Comparison of ENCODE assay signal across 18 cellular contexts in the genomic region with DNA sequence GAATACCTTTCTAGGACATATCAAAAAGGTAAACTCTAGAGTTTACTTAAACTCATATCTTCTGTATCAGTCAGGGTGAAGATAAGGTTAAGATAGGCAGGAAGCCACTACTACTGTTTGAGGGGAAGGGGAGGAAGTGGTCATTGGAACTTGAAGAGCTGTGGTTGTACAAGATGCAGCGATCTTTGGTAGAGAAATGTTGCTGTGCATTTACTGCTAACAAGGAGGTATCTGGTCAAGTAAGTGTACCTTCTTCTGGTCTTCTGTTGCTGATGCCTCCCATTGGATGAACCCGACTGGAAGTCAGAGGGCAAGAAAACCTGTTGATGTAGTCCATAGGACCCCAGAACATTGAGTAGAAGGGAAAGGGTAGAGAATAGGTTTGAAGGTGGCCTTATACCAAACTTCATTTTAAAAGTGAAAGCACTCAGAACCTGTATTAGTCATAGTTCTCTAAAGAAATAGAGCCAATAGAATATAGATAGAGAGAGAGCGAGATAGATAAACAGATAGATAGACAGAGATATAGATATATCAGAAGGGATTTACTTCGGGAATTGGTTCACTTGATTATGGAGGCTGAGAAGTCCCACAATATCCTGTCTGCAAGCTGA. TPM values are rescaled to one million over a fixed set of nuclear protein-coding genes. Genes with fewer than 3 reads are reported as not detected.
A peak's percentile ranks its signal among the peaks of the same experiment; 100 is the strongest.
DNase-seq lines count a peak whose midpoint lies in the region; ATAC-seq and TF ChIP-seq lines count a peak whose summit lies in the region.
"Had no signal": no experiment of that assay in that cellular context is flagged by ENCODE, and none has a peak within 500 bp of the region (broad histone marks: within the 10 kb centered on the region; RNA-seq: fewer than 3 reads in every experiment).

No MANE protein-coding gene starts in this region.

- DNase-seq in CD1c-positive myeloid dendritic cell (ENCODE audit: extremely low spot score) (peak; percentile 5), DND-41 (peak; percentile 58), endodermal cell (no peak), SKM-1 (lab: John Stamatoyannopoulos, UW; ENCODE audit: unreplicated experiment) (no peak), cerebellum (ENCODE audit: low spot score) (no peak), MV-4-11 (lab: John Stamatoyannopoulos, UW) (no peak), mesothelial cell of epicardium (ENCODE audit: low spot score in 2 of 2, unreplicated experiment in 2 of 2) (no peak)
- peak; percentile 56 for DNase-seq in activated CD4-positive, alpha-beta memory T cell treated with anti-CD3 and anti-CD28 coated beads, Interleukin-2, amount 10 ng/mL, durations not matched to agents 7 days and 5 days
- DNase-seq: anterior cingulate cortex, esophagus squamous epithelium, head of caudate nucleus, NCI-H1105, PC-3, substantia nigra, SW 1271 had no signal

- ATAC-seq in DND-41 (ENCODE audit: insufficient read depth, low read depth), result peak; percentile 98
- ATAC-seq: PC-3 had no signal

- no peak overlapping the region for H3K9ac ChIP-seq in DND-41 (ENCODE audit: low read depth, low read length)
- no peak overlapping the region for H3K9ac ChIP-seq in endodermal cell (ENCODE audit: extremely low read depth, low read length, poor library complexity, severe bottlenecking)
- H3K9ac ChIP-seq: BLaER1 treated with 17β-estradiol and CSF1 and Interleukin-3, amounts not matched to agents 10 nM and 100 nM had no signal

- H3K27me3 ChIP-seq in DND-41 (ENCODE audit: insufficient read depth, low read length, poor library complexity), result no peaks in the 10 kb centered on the region
- peaks cover 10% of the 10 kb centered on the region for H3K27me3 ChIP-seq in endodermal cell (ENCODE audit: control insufficient read depth, insufficient read depth, low read length, poor library complexity, severe bottlenecking)
- H3K27me3 ChIP-seq: BLaER1 treated with 17β-estradiol and CSF1 and Interleukin-3, amounts not matched to agents 10 nM and 100 nM; esophagus squamous epithelium had no signal

- peak overlapping the region; percentile 49; the same call in 1 of the 2 replicates for H3K4me2 ChIP-seq in DND-41 (ENCODE audit: insufficient read depth, low read length)
- H3K4me2 ChIP-seq: BLaER1 treated with 17β-estradiol and CSF1 and Interleukin-3, amounts not matched to agents 10 nM and 100 nM had no signal

- TF ChIP-seq CTCF in DND-41 (IDR thresholded peaks at IDR 0.05; ENCODE audit: borderline replicate concordance, extremely low read depth, low read length, poor library complexity, severe bottlenecking) (no peak), endodermal cell (conservative IDR thresholded peaks at IDR 0.05) (no peak), mesothelial cell of epicardium (IDR thresholded peaks at IDR 0.05; ENCODE audit: unreplicated experiment) (no peak)

- H3K36me3 Mint-ChIP-seq in activated CD4-positive, alpha-beta memory T cell treated with anti-CD3 and anti-CD28 coated beads, Interleukin-2, amount 10 ng/mL, durations not matched to agents 7 days and 5 days (ENCODE audit: low read depth), result peaks cover 25% of the 10 kb centered on the region
- H3K36me3 Mint-ChIP-seq in endodermal cell (ENCODE audit: low read depth) (peaks cover 8% of the 10 kb centered on the region), mesothelial cell of epicardium (no peaks in the 10 kb centered on the region)

- H3K4me1 ChIP-seq in DND-41 (ENCODE audit: insufficient read depth, low read length) (peaks cover 15% of the 10 kb centered on the region), endodermal cell (ENCODE audit: control insufficient read depth, insufficient read depth, low read length) (no peaks in the 10 kb centered on the region)
- H3K4me1 ChIP-seq: esophagus squamous epithelium had no signal

- H3K9me3 ChIP-seq in DND-41 (ENCODE audit: insufficient read depth, low read length, severe bottlenecking) (peaks cover 14% of the 10 kb centered on the region), endodermal cell (ENCODE audit: control insufficient read depth, low read length) (peaks cover 30% of the 10 kb centered on the region)

- peak overlapping the region; percentile 87 for H3K27ac Mint-ChIP-seq in activated CD4-positive, alpha-beta memory T cell treated with anti-CD3 and anti-CD28 coated beads, Interleukin-2, amount 10 ng/mL, durations not matched to agents 7 days and 5 days
- H3K27ac Mint-ChIP-seq in endodermal cell, result no peak overlapping the region
- no peak overlapping the region for H3K27ac Mint-ChIP-seq in mesothelial cell of epicardium

- CTCF ChIA-PET in activated CD4-positive, alpha-beta memory T cell treated with anti-CD3 and anti-CD28 coated beads, Interleukin-2, amount 10 ng/mL, durations not matched to agents 7 days and 5 days (lab: Charles Lee), result no interaction called here

- H3K36me3 ChIP-seq in DND-41 (ENCODE audit: insufficient read depth, low read length), result no peaks in the 10 kb centered on the region
- no peaks in the 10 kb centered on the region for H3K36me3 ChIP-seq in endodermal cell (ENCODE audit: control insufficient read depth, insufficient read depth, low read length)
- H3K36me3 ChIP-seq: BLaER1 treated with 17β-estradiol and CSF1 and Interleukin-3, amounts not matched to agents 10 nM and 100 nM; esophagus squamous epithelium had no signal

- peak overlapping the region; percentile 55; the same call in 1 of the 2 replicates for H3K27ac ChIP-seq in DND-41 (ENCODE audit: low read length)
- H3K27ac ChIP-seq in endodermal cell (ENCODE audit: low read depth, low read length), result no peak overlapping the region
- H3K27ac ChIP-seq: BLaER1 treated with 17β-estradiol and CSF1 and Interleukin-3, amounts not matched to agents 10 nM and 100 nM; coronary artery; esophagus squamous epithelium had no signal

- no peaks in the 10 kb centered on the region for H3K27me3 Mint-ChIP-seq in activated CD4-positive, alpha-beta memory T cell treated with anti-CD3 and anti-CD28 coated beads, Interleukin-2, amount 10 ng/mL, durations not matched to agents 7 days and 5 days
- H3K27me3 Mint-ChIP-seq in endodermal cell (ENCODE audit: insufficient read depth), result peaks cover under 1% of the 10 kb centered on the region
- no peaks in the 10 kb centered on the region for H3K27me3 Mint-ChIP-seq in mesothelial cell of epicardium (ENCODE audit: low read depth)

- H3K79me2 ChIP-seq in DND-41 (ENCODE audit: insufficient read depth, low read length), result no peaks in the 10 kb centered on the region

- no peaks in the 10 kb centered on the region for H4K20me1 ChIP-seq in DND-41 (ENCODE audit: insufficient read depth, low read length)
- H4K20me1 ChIP-seq: BLaER1 treated with 17β-estradiol and CSF1 and Interleukin-3, amounts not matched to agents 10 nM and 100 nM had no signal

- no peak overlapping the region for H3K4me3 ChIP-seq in DND-41 (ENCODE audit: low read depth in 1 of 2, low read length in 2 of 2)
- peak overlapping the region; percentile 61 for H3K4me3 ChIP-seq in endodermal cell (ENCODE audit: low read length)
- H3K4me3 ChIP-seq: BLaER1 treated with 17β-estradiol and CSF1 and Interleukin-3, amounts not matched to agents 10 nM and 100 nM; coronary artery; esophagus squamous epithelium; skin epidermis had no signal

- peak overlapping the region; percentile 68 for H3K4me3 Mint-ChIP-seq in activated CD4-positive, alpha-beta memory T cell treated with anti-CD3 and anti-CD28 coated beads, Interleukin-2, amount 10 ng/mL, durations not matched to agents 7 days and 5 days
- H3K4me3 Mint-ChIP-seq in endodermal cell (no peak overlapping the region), mesothelial cell of epicardium (no peak overlapping the region)

- H2AFZ ChIP-seq in DND-41 (ENCODE audit: low read depth, low read length), result peak overlapping the region; percentile 43; the same call in 1 of the 2 replicates

- H3K4me1 Mint-ChIP-seq in activated CD4-positive, alpha-beta memory T cell treated with anti-CD3 and anti-CD28 coated beads, Interleukin-2, amount 10 ng/mL, durations not matched to agents 7 days and 5 days, result peaks cover 24% of the 10 kb centered on the region
- H3K4me1 Mint-ChIP-seq in endodermal cell (no peaks in the 10 kb centered on the region), mesothelial cell of epicardium (peaks cover 3% of the 10 kb centered on the region)

- H3K9me3 Mint-ChIP-seq in activated CD4-positive, alpha-beta memory T cell treated with anti-CD3 and anti-CD28 coated beads, Interleukin-2, amount 10 ng/mL, durations not matched to agents 7 days and 5 days, result peaks cover 26% of the 10 kb centered on the region
- H3K9me3 Mint-ChIP-seq in endodermal cell (peaks cover 39% of the 10 kb centered on the region), mesothelial cell of epicardium (peaks cover 45% of the 10 kb centered on the region)

- 94 to 95% methylated on average over 3 to 4 of the region's 4 CpGs for WGBS in endodermal cell (ENCODE audit: insufficient coverage in 1 of 2, insufficient read length in 1 of 2), 2 experiments

- POLR2A ChIA-PET in activated CD4-positive, alpha-beta memory T cell treated with anti-CD3 and anti-CD28 coated beads, Interleukin-2, amount 10 ng/mL, durations not matched to agents 7 days and 5 days (lab: Charles Lee), result interaction anchor here (0.6 to 1.8 kb wide), 5 partner anchors 14 to 445 kb away, joined by 3 to 10 read pairs (median 4); partner anchors contain the start of genes EIF4E, RAP1GDS1 and TSPAN5

RNA-seq across cellular contexts. Expression of gene TSPAN5, which starts 47.9 kb away (rescaled TPM):
- total RNA-seq in activated CD4-positive, alpha-beta memory T cell treated with anti-CD3 and anti-CD28 coated beads, Interleukin-2, amount 10 ng/mL, durations not matched to agents 7 days and 5 days, result 10 to 100 TPM; 21.8 to 22.6 TPM
- total RNA-seq in endodermal cell (10 to 100 TPM in 1 of 2 donors, 1 to 10 TPM in 1; 7.4 to 11.8 TPM), cerebellum (44.8 TPM), mesothelial cell of epicardium (12.7 to 14.7 TPM (median 13.8 TPM) in 3 replicates)
- 21.9 TPM for polyA plus RNA-seq in endodermal cell (2013, experiment 1 of 2)
- polyA plus RNA-seq in endodermal cell (2013, experiment 2 of 2), result 21.6 TPM

Comparison
In these comparisons a context has a peak if more than half of its experiments do, and no peak if none do; other contexts are left out.
1. DNase-seq: peak in CD1c-positive myeloid dendritic cell (single experiment), DND-41 (single experiment) and activated CD4-positive, alpha-beta memory T cell treated with anti-CD3 and anti-CD28 coated beads, Interleukin-2, amount 10 ng/mL, durations not matched to agents 7 days and 5 days (single experiment); none in endodermal cell (single experiment), SKM-1 (single experiment), cerebellum (single experiment), MV-4-11 (single experiment) and mesothelial cell of epicardium (0 of 2).